Comparison of ENCODE assay signal across 8 cellular contexts in the genomic region with DNA sequence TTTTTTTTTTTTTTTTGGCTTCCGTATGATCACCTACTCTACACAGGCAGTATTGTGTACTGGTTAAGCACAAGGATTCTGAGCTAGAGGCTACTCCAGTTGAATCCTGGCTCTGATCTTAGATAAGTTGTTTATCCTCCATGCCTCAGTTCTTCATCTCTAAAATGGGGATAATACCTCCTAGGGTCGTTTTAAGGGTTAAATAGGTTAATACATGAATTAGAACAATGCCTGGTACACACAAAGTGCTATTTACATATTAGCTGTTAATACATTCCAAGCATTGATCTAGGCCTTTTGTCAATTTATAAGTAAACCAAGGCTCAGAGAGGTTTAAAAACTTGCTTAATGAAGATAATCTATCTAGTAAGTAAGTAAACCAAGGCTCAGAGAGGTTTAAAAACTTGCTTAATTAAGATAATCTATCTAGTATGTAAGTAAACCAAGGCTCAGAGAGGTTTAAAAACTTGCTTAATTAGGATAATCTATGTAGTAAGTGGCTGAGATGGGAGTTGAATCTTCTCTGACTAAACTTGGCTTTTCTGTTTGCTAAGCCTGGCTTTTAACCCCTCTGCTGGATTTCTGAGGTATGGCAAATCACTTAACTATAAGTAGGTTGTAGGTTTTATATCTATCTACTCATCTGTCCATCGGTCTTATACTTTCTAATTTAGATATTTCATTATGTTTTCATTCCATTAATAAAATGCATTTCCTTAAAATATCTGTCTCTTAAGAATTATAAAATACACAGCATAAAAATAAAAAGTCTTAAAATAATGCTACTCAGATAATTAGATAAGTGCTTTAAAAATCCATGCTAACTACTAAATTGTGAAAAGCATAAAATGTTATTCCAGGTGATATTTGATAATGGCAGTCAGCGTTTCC. TPM values are rescaled to one million over a fixed set of nuclear protein-coding genes. Genes with fewer than 3 reads are reported as not detected.
DNase-seq lines count a peak whose midpoint lies in the region; ATAC-seq and TF ChIP-seq lines count a peak whose summit lies in the region.

No MANE protein-coding gene starts in this region.

- H3K27me3 ChIP-seq in A673 (replicated peaks; ENCODE audit: insufficient read depth, low read depth, low read length, poor library complexity) = no peaks in the 10 kb centered on the region

- peaks cover 27% of the 10 kb centered on the region for H3K4me1 ChIP-seq in A673 (ENCODE audit: insufficient read depth, low read length, poor library complexity, severe bottlenecking)

- H3K9me3 ChIP-seq in A673 (ENCODE audit: low read depth, low read length, poor library complexity, severe bottlenecking) = no peaks in the 10 kb centered on the region

- TF ChIP-seq CTCF in A673 (conservative IDR thresholded peaks at IDR 0.05; ENCODE audit: low read depth, low read length) (peak; percentile 52), epithelial cell of proximal tubule (conservative IDR thresholded peaks at IDR 0.05; ENCODE audit: low read depth, low read length) (peak; percentile 62)

- peak; percentile 62 for DNase-seq in A673 (ENCODE audit: low spot score)
- DNase-seq in NCI-H82 (lab: John Stamatoyannopoulos, UW) = peak; percentile 76
- DNase-seq in epithelial cell of proximal tubule (ENCODE audit: low read depth) = peak; percentile 12
- DNase-seq in retina = no peak
- DNase-seq in mucosa of gallbladder (ENCODE audit: low spot score) = no peak
- no peak for DNase-seq in Right ventricle myocardium superior

- ATAC-seq in GM18502 (IDR thresholded peaks at IDR 0.05; ENCODE audit: poor library complexity, unreplicated experiment) (peak; percentile 19), HG02884 (IDR thresholded peaks at IDR 0.05; ENCODE audit: unreplicated experiment) (peak; percentile 3), Right ventricle myocardium superior (ENCODE audit: poor library complexity) (no peak)

- POLR2A ChIA-PET in A673 (lab: Charles Lee; ENCODE audit: low non-redundant PET) = no interaction called here

- no peaks in the 10 kb centered on the region for H3K36me3 ChIP-seq in A673 (ENCODE audit: insufficient read depth, low read length, poor library complexity, severe bottlenecking)

- no peak overlapping the region for H3K27ac ChIP-seq in A673 (ENCODE audit: low read depth, low read length, poor library complexity, severe bottlenecking)

- H3K4me3 ChIP-seq in A673 (ENCODE audit: low read depth, low read length, poor library complexity, severe bottlenecking) (no peak overlapping the region), epithelial cell of proximal tubule (ENCODE audit: low read depth, low read length) (no peak overlapping the region)

- intact Hi-C loops in A673 (cut with micrococcal nuclease; ENCODE audit: unreplicated experiment) = no loop called here
- intact Hi-C loops in Right ventricle myocardium superior (cut with DNase I) = no loop called here

- no TSS peak for BruUV-seq in A673 (replicated peaks; lab: Mats Ljungman, UMichigan)

- CTCF ChIA-PET in A673 (lab: Charles Lee) = no interaction called here

RNA-seq across cellular contexts. Expression of gene ST7, which starts 59.2 kb away (rescaled TPM):
- 19.7 and 24.3 TPM in 2 replicates for total RNA-seq in A673 (2021)
- total RNA-seq in epithelial cell of proximal tubule = 13.8 and 19.4 TPM in 2 replicates
- 22.1 TPM for total RNA-seq in mucosa of gallbladder
- 29.7 TPM for total RNA-seq in Right ventricle myocardium superior

Comparison
In these comparisons a context has a peak if more than half of its experiments do, and no peak if none do; other contexts are left out.
1. DNase-seq: peak in A673 (single experiment), NCI-H82 (single experiment) and epithelial cell of proximal tubule (single experiment); none in retina (single experiment), mucosa of gallbladder (single experiment) and Right ventricle myocardium superior (single experiment).